17 cellular contexts compared by ENCODE assay signal in the genomic region with DNA sequence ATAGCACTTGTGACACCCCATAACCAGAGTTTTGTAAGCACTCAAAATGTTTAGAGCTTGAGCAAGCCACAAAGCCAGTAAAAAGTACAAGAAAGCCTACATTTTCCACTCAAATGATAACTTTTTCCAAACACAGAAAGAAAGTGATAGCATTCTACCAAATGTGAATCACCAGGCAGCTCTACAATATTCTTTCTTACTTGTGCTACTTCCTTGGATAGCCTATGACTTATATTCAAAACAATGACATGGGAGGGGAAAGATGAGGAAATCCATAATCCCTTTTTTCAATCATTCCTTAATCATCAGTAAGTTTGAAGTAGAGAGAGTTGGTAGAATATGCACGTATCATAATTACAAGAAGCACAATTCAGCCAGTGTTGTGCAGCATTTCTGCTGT.
DNase-seq lines count a peak whose midpoint lies in the region; ATAC-seq and TF ChIP-seq lines count a peak whose summit lies in the region.
"Had no signal": no experiment of that assay in that cellular context is flagged by ENCODE, and none has a peak within 500 bp of the region (broad histone marks: within the 10 kb centered on the region; RNA-seq: fewer than 3 reads in every experiment).

No MANE protein-coding gene starts in this region.

- H3F3A ChIP-seq in smooth muscle cell (ENCODE audit: low read depth) = no peaks in the 10 kb centered on the region

- DNase-seq in HS-5 (ENCODE audit: low read depth) (peak; percentile 25), amniotic epithelial cell (ENCODE audit: low read depth) (peak; percentile 30), fibroblast of the conjunctiva (ENCODE audit: low read depth) (peak; percentile 2), smooth muscle cell (lab: John Stamatoyannopoulos, UW; ENCODE audit: unreplicated experiment) (no peak), spleen (no peak), GM10248 (ENCODE audit: extremely low spot score) (no peak)
- DNase-seq: BE2C; CD4-positive, alpha-beta memory T cell; DMS79; IMR-90; MV-4-11; NCI-H1436 treated with DMSO at 0.1 percent for 48 hours; NCI-H2081; NCI-H510A treated with DMSO at 0.1 percent for 48 hours; Peyer's patch; SIG-M5 had no signal

- TF ChIP-seq POLR2A in spleen (IDR thresholded peaks at IDR 0.05) = no peak

- WGBS in smooth muscle cell (ENCODE audit: low lambda C conversion rate) = 36% methylated on average over 1 of the region's 1 CpG
- 85 to 92% (median 88%) methylated on average over 1 of the region's 1 CpG for WGBS in spleen, 5 donors

- H3K36me3 ChIP-seq in smooth muscle cell (ENCODE audit: low read depth) (no peaks in the 10 kb centered on the region), spleen (no peaks in the 10 kb centered on the region)
- H3K36me3 ChIP-seq: BE2C, Peyer's patch had no signal

- no peaks in the 10 kb centered on the region for H4K20me1 ChIP-seq in smooth muscle cell (ENCODE audit: low read depth)

- no peaks in the 10 kb centered on the region for H3K4me1 ChIP-seq in smooth muscle cell (ENCODE audit: low read depth)
- no peaks in the 10 kb centered on the region for H3K4me1 ChIP-seq in spleen
- H3K4me1 ChIP-seq: BE2C, Peyer's patch had no signal

- H3K9me3 ChIP-seq in smooth muscle cell (replicated peaks; ENCODE audit: low read depth) (no peaks in the 10 kb centered on the region), spleen (peaks cover 0 to 20% (median 2%) of the 10 kb centered on the region in 8 donors)
- H3K9me3 ChIP-seq: BE2C, Peyer's patch had no signal

- POLR2A ChIA-PET in GM10248 (lab: Yijun Ruan, JAX) = no interaction called here

- CTCF ChIA-PET in GM10248 (lab: Yijun Ruan, JAX) = interaction anchor here (0.8 kb wide), 1 partner anchor 14 kb away, joined by 3 read pairs; no protein-coding TSS in a partner anchor

- ATAC-seq in HG02678 (IDR thresholded peaks at IDR 0.05; ENCODE audit: unreplicated experiment) = no peak

- intact Hi-C loops in spleen (cut with DNase I; ENCODE audit: low total_unique reads) = no loop called here

- H3K4me3 ChIP-seq in smooth muscle cell (no peak overlapping the region), spleen (no peak overlapping the region)
- H3K4me3 ChIP-seq: Peyer's patch had no signal

- H3K4me2 ChIP-seq in smooth muscle cell = peak overlapping the region; percentile 58

- TF ChIP-seq CTCF in smooth muscle cell (IDR thresholded peaks at IDR 0.05; ENCODE audit: borderline replicate concordance, insufficient read depth, poor library complexity, severe bottlenecking) (no peak), spleen (IDR thresholded peaks at IDR 0.05 in 8 of 11, conservative IDR thresholded peaks at IDR 0.05 in 3 of 11) (no peak), GM10248 (IDR thresholded peaks at IDR 0.05; ENCODE audit: control extremely low read depth, extremely low read depth, low read depth, missing control alignments) (no peak)

- no peak overlapping the region for H2AFZ ChIP-seq in smooth muscle cell (ENCODE audit: low read depth)

- no peak overlapping the region for H3K9ac ChIP-seq in smooth muscle cell (ENCODE audit: low read depth)

- H3K79me2 ChIP-seq in smooth muscle cell (ENCODE audit: low read depth) = no peaks in the 10 kb centered on the region

- H3K27me3 ChIP-seq in smooth muscle cell (ENCODE audit: low read depth) (no peaks in the 10 kb centered on the region), spleen (replicated peaks in 1 of 7) (no peaks in the 10 kb centered on the region)
- H3K27me3 ChIP-seq: BE2C, Peyer's patch had no signal

- H3K27ac ChIP-seq in smooth muscle cell (ENCODE audit: low read depth) (peak overlapping the region; percentile 21), spleen (no peak overlapping the region)
- H3K27ac ChIP-seq: Peyer's patch had no signal

Comparison
In these comparisons a context has a peak if more than half of its experiments do, and no peak if none do; other contexts are left out.
1. DNase-seq: peak in HS-5 (single experiment), amniotic epithelial cell (single experiment) and fibroblast of the conjunctiva (single experiment); none in smooth muscle cell (single experiment), spleen (single experiment) and GM10248 (single experiment).